Comparison of ENCODE assay signal across 34 cellular contexts in the genomic region with DNA sequence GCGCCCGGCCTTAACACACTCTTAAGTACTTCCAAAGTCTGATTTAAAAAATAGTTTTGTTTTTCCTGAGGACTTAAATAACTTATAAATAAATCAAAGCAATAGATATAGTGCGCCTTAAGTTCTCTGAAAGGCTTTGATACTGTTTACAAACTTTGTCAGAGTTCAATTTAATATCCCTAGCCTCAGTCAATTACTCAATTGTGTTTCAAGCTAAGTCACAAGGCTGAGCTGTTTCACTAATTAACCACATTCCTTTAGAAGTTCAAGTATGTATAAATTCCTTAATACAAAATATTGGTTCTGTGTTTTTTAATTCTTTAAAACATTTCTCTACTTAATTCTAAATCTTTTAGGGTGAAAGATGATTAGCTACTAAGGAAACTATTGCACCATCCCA.
"Had no signal": no experiment of that assay in that cellular context is flagged by ENCODE, and none has a peak within 500 bp of the region (broad histone marks: within the 10 kb centered on the region; RNA-seq: fewer than 3 reads in every experiment).

No MANE protein-coding gene starts in this region.

- H3K4me3 ChIP-seq: MG63 had no signal

- DNase-seq: Karpas-422, Kasumi-1, KG1, MG63, MM.1S, MV-4-11, NCI-H1048, NCI-H1092, NCI-H1092 treated with DMSO at 0.1 percent for 48 hours, NCI-H1105, NCI-H1105 treated with DMSO at 0.1 percent for 48 hours, NCI-H1417, NCI-H1417 treated with DMSO at 0.1 percent for 48 hours, NCI-H1436, NCI-H1436 treated with DMSO at 0.1 percent for 48 hours, NCI-H146, NCI-H1694, NCI-H1694 treated with DMSO at 0.1 percent for 48 hours, NCI-H187, NCI-H187 treated with DMSO at 0.1 percent for 48 hours, NCI-H1930, NCI-H2029, NCI-H2029 treated with DMSO at 0.1 percent for 48 hours, NCI-H2081, NCI-H2081 treated with DMSO at 0.1 percent for 48 hours, NCI-H2107, NCI-H2171, NCI-H2171 treated with DMSO at 0.1 percent for 48 hours, NCI-H2227 treated with DMSO at 0.1 percent for 48 hours, NCI-H226, NCI-H345, NCI-H446, NCI-H446 treated with DMSO at 0.1 percent for 48 hours, NCI-H510A had no signal
